8 cellular contexts compared by ENCODE assay signal in genomic region chr13:98565726-98566577, GRCh38. TPM values are rescaled to one million over a fixed set of nuclear protein-coding genes. Genes with fewer than 3 reads are reported as not detected.
DNase-seq lines count a peak whose midpoint lies in the region; ATAC-seq and TF ChIP-seq lines count a peak whose summit lies in the region.

No MANE protein-coding gene starts in this region.

- H3K9me3 Mint-ChIP-seq in activated T-cell treated with anti-CD3 and anti-CD28 coated beads, Interleukin-2, amount 50 U/mL, for 72 hours: peaks cover 0 to 2% of the 10 kb centered on the region in 2 donors

- no peak overlapping the region for H3K4me3 ChIP-seq in lung
- H3K4me3 ChIP-seq in upper lobe of left lung: peak overlapping the region in 1 of 4 donors; percentile 15

- no peak for ATAC-seq in activated T-cell treated with anti-CD3 and anti-CD28 coated beads, Interleukin-2, amount 50 U/mL, for 72 hours (replicated peaks in 1 of 2)
- ATAC-seq in lung (ENCODE audit: insufficient read depth, low FRiP score) (peak; percentile 38), upper lobe of left lung (ENCODE audit: low FRiP score in 2 of 2) (peak; percentile 49 to 67), GM19395 (IDR thresholded peaks at IDR 0.05; ENCODE audit: unreplicated experiment) (no peak)

- peaks cover 14 to 19% of the 10 kb centered on the region in 2 donors for H3K36me3 Mint-ChIP-seq in activated T-cell treated with anti-CD3 and anti-CD28 coated beads, Interleukin-2, amount 50 U/mL, for 72 hours (ENCODE audit: insufficient read depth in 2 of 2)

- peak in 1 of 4 donors; percentile 38 for TF ChIP-seq EP300 in upper lobe of left lung (IDR thresholded peaks at IDR 0.05)

- peaks cover 97% of the 10 kb centered on the region for H3K4me1 Mint-ChIP-seq in activated T-cell treated with anti-CD3 and anti-CD28 coated beads, Interleukin-2, amount 50 U/mL, for 72 hours (ENCODE audit: low read depth)

- no peak for TF ChIP-seq CTCF in lung (IDR thresholded peaks at IDR 0.05; ENCODE audit: control extremely low read depth, extremely low read depth)
- TF ChIP-seq CTCF in upper lobe of left lung (IDR thresholded peaks at IDR 0.05): peak in 1 of 6 experiments; percentile 31

- TF ChIP-seq POLR2A in upper lobe of left lung (IDR thresholded peaks at IDR 0.05): no peak

- H3K27ac ChIP-seq in lung (ENCODE audit: low read depth in 1 of 2, low read length in 1 of 2) (peak overlapping the region; percentile 26 to 83), upper lobe of left lung (peak overlapping the region; percentile 66 to 85 (median 83))

- no peaks in the 10 kb centered on the region for H3K27me3 Mint-ChIP-seq in activated T-cell treated with anti-CD3 and anti-CD28 coated beads, Interleukin-2, amount 50 U/mL, for 72 hours (ENCODE audit: low read depth)

- H3K4me3 Mint-ChIP-seq in activated T-cell treated with anti-CD3 and anti-CD28 coated beads, Interleukin-2, amount 50 U/mL, for 72 hours: peak overlapping the region; percentile 86 to 98

- no peaks in the 10 kb centered on the region for H3K36me3 ChIP-seq in lung (ENCODE audit: control insufficient read depth in 2 of 2, insufficient read depth in 2 of 2, low read length in 2 of 2)
- no peaks in the 10 kb centered on the region for H3K36me3 ChIP-seq in upper lobe of left lung

- H3K9me3 ChIP-seq in lung (ENCODE audit: control insufficient read depth in 2 of 2, insufficient read depth in 1 of 2, low read length in 1 of 2) (no peaks in the 10 kb centered on the region), upper lobe of left lung (no peaks in the 10 kb centered on the region)

- H3K4me1 ChIP-seq in lung (ENCODE audit: control insufficient read depth in 2 of 2, insufficient read depth in 2 of 2, low read length in 2 of 2): peaks cover 30 to 32% of the 10 kb centered on the region in 2 donors
- peaks cover 56 to 73% (median 71%) of the 10 kb centered on the region in 4 donors for H3K4me1 ChIP-seq in upper lobe of left lung

- 35 to 36% methylated on average over 18 of the region's 18 CpGs for WGBS in lung, 2 donors
- WGBS in upper lobe of left lung, 2 donors: 27 to 33% methylated on average over 18 of the region's 18 CpGs

- H3K27ac Mint-ChIP-seq in activated T-cell treated with anti-CD3 and anti-CD28 coated beads, Interleukin-2, amount 50 U/mL, for 72 hours: peak overlapping the region; percentile 89

- DNase-seq in activated T-cell treated with anti-CD3 and anti-CD28 coated beads, Interleukin-2, amount 50 U/mL, for 72 hours: no peak
- no peak for DNase-seq in activated T-cell treated with anti-CD3 and anti-CD28 coated beads, Interleukin-2, amount 50 U/mL, for 1 hour
- DNase-seq in cerebellum (ENCODE audit: low spot score) (peak; percentile 35), lung (ENCODE audit: low spot score) (no peak), upper lobe of left lung (peak in 1 of 2 donors; percentile 74), glomerular visceral epithelial cell (ENCODE audit: extremely low spot score) (no peak), NCI-H1694 (lab: John Stamatoyannopoulos, UW) (no peak)

- H3K27me3 ChIP-seq in lung (ENCODE audit: control insufficient read depth, insufficient read depth): no peaks in the 10 kb centered on the region
- no peaks in the 10 kb centered on the region for H3K27me3 ChIP-seq in upper lobe of left lung

RNA-seq across cellular contexts. Expression of gene STK24, which starts 11.0 kb away (rescaled TPM):
- 100 to 1,000 TPM; 175 to 207 TPM for total RNA-seq in activated T-cell treated with anti-CD3 and anti-CD28 coated beads, Interleukin-2, amount 50 U/mL, for 72 hours
- total RNA-seq in cerebellum (32.2 TPM), lung (100 to 1,000 TPM in 1 of 2 donors, 10 to 100 TPM in 1; 75.8 to 102 TPM), upper lobe of left lung (10 to 100 TPM; 51.3 to 89.8 (median 78.6) TPM)
- polyA plus RNA-seq in lung: 10 to 100 TPM; 38.0 to 53.2 TPM

Comparison
In these comparisons a context has a peak if more than half of its experiments do, and no peak if none do; other contexts are left out.
1. ATAC-seq: peak in lung (single experiment) and upper lobe of left lung (2 of 2); none in activated T-cell treated with anti-CD3 and anti-CD28 coated beads, Interleukin-2, amount 50 U/mL, for 72 hours (0 of 2) and GM19395 (single experiment).